Comparison of ENCODE assay signal across 19 cellular contexts in genomic region chr1:204331275-204331674, GRCh38. TPM values are rescaled to one million over a fixed set of nuclear protein-coding genes. Genes with fewer than 3 reads are reported as not detected.
DNase-seq lines count a peak whose midpoint lies in the region; ATAC-seq, FAIRE-seq and TF ChIP-seq lines count a peak whose summit lies in the region.
"Had no signal": no experiment of that assay in that cellular context is flagged by ENCODE, and none has a peak within 500 bp of the region (broad histone marks: within the 10 kb centered on the region; RNA-seq: fewer than 3 reads in every experiment).

No MANE protein-coding gene starts in this region.

- no peak for FAIRE-seq in GM12891 (lab: Jason Lieb, UNC)
- FAIRE-seq: H54, K562 had no signal

- ATAC-seq in GM21367 (IDR thresholded peaks at IDR 0.05; ENCODE audit: unreplicated experiment) (no peak), HG02870 (IDR thresholded peaks at IDR 0.05; ENCODE audit: unreplicated experiment) (no peak)
- ATAC-seq: activated T-helper 17 cell treated with anti-CD3 and anti-CD28 coated beads, Interleukin-2, amount 50 U/mL, for 72 hours; K562 had no signal

- H3K79me1 ChIP-seq in trophoblast cell (ENCODE audit: low read length): no peaks in the 10 kb centered on the region

- H3K4ac ChIP-seq in trophoblast cell (ENCODE audit: low read depth, low read length): no peak overlapping the region

- H2AK5ac ChIP-seq in trophoblast cell (ENCODE audit: low read length): peak overlapping the region; percentile 39

- no CpG with 5 or more reads among the region's 3 CpGs for WGBS in trophoblast cell (ENCODE audit: extremely low coverage, insufficient coverage, insufficient read length)

- no peaks in the 10 kb centered on the region for H3K9me3 ChIP-seq in trophoblast cell (ENCODE audit: insufficient read depth, low read depth, low read length)
- H3K9me3 ChIP-seq: right lobe of liver had no signal

- no peak overlapping the region for H3K4me2 ChIP-seq in trophoblast cell (ENCODE audit: low read length)

- peak; percentile 72 for DNase-seq in COLO668 (lab: John Stamatoyannopoulos, UW; ENCODE audit: unreplicated experiment)
- peak; percentile 21 for DNase-seq in NCI-H69 (lab: John Stamatoyannopoulos, UW)
- DNase-seq in kidney tubule cell (ENCODE audit: low spot score): peak; percentile 68
- no peak for DNase-seq in trophoblast cell
- no peak for DNase-seq in GM12891 (ENCODE audit: insufficient read length, low spot score)
- DNase-seq in SW 1271 (lab: John Stamatoyannopoulos, UW): no peak
- DNase-seq: activated CD4-positive, alpha-beta T cell treated with anti-CD3 and anti-CD28 coated beads for 4 hours; CD4-positive, CD25-positive, alpha-beta regulatory T cell; endodermal cell; NCI-H446; right lobe of liver; SHP77; stimulated activated CD4-positive, alpha-beta T cell treated with anti-CD3 and anti-CD28 coated beads, Interleukin-15, amount 100 ng/mL, for 24 hours; T-helper 1 cell had no signal

- no peak overlapping the region for H4K12ac ChIP-seq in trophoblast cell (ENCODE audit: low read depth, low read length)

- no peak overlapping the region for H3K9ac ChIP-seq in trophoblast cell (ENCODE audit: low read length)

- no peak overlapping the region for H2BK5ac ChIP-seq in trophoblast cell (ENCODE audit: low read depth, low read length, poor library complexity)

- peaks cover 8 to 10% of the 10 kb centered on the region in 2 experiments for H3K4me1 ChIP-seq in trophoblast cell (ENCODE audit: control insufficient read depth in 1 of 2, insufficient read depth in 2 of 2, low read length in 2 of 2)
- H3K4me1 ChIP-seq: right lobe of liver had no signal

- H2BK12ac ChIP-seq in trophoblast cell (ENCODE audit: low read length): no peak overlapping the region

- TF ChIP-seq POLR2A in GM12891 (IDR thresholded peaks at IDR 0.05; ENCODE audit: low read depth, low read length): no peak

- H4K8ac ChIP-seq in trophoblast cell (ENCODE audit: low read depth, low read length): no peak overlapping the region

- no peak overlapping the region for H3K4me3 ChIP-seq in trophoblast cell (ENCODE audit: low read depth, low read length)
- H3K4me3 ChIP-seq: K562, right lobe of liver had no signal

- H2AFZ ChIP-seq in trophoblast cell (ENCODE audit: insufficient read depth, low read length, poor library complexity): no peak overlapping the region

- H3K23ac ChIP-seq in trophoblast cell (ENCODE audit: low read length): no peak overlapping the region

- no peak overlapping the region for H4K91ac ChIP-seq in trophoblast cell (ENCODE audit: low read depth, low read length)

- no peak overlapping the region for H3K18ac ChIP-seq in trophoblast cell (ENCODE audit: low read length)

- H3K36me3 ChIP-seq in trophoblast cell (ENCODE audit: control insufficient read depth in 1 of 2, insufficient read depth in 2 of 2, low read length in 2 of 2): no peaks in the 10 kb centered on the region
- H3K36me3 ChIP-seq: right lobe of liver had no signal

- no peak overlapping the region for H3K27ac ChIP-seq in trophoblast cell (ENCODE audit: low read depth, low read length)
- H3K27ac ChIP-seq: right lobe of liver had no signal

- H3K14ac ChIP-seq in trophoblast cell (ENCODE audit: low read length): no peak overlapping the region

- no peak overlapping the region for H2BK120ac ChIP-seq in trophoblast cell (ENCODE audit: insufficient read depth, low read length, poor library complexity)

- H3K27me3 ChIP-seq in trophoblast cell (ENCODE audit: insufficient read depth, low read length): no peaks in the 10 kb centered on the region
- H3K27me3 ChIP-seq: right lobe of liver had no signal

- H3K79me2 ChIP-seq in trophoblast cell (ENCODE audit: control insufficient read depth, insufficient read depth, low read length, poor library complexity): no peaks in the 10 kb centered on the region

TF ChIP-seq in GM12891, 5 proteins besides CTCF, POLR2A, EP300 and RAD21:
- TF ChIP-seq TAF1 (IDR thresholded peaks at IDR 0.05; ENCODE audit: low read depth, low read length) (no peak), PAX5 (IDR thresholded peaks at IDR 0.05; ENCODE audit: insufficient read depth, low read length, severe bottlenecking) (no peak)
TF ChIP-seq in GM12891: peak in this region for 0.

RNA-seq across cellular contexts. Expression of gene PLEKHA6, which starts 28.5 kb away (rescaled TPM):
- polyA plus RNA-seq in trophoblast cell (2013): 26.6 and 31.1 TPM in 2 replicates
- polyA plus RNA-seq in GM12891 (2012; ENCODE audit: low read depth, missing spikeins): 0.33 TPM
- polyA plus RNA-seq: CD4-positive, CD25-positive, alpha-beta regulatory T cell had no signal

Comparison
In these comparisons a context has a peak if more than half of its experiments do, and no peak if none do; other contexts are left out.
1. DNase-seq: peak in COLO668 (single experiment), NCI-H69 (single experiment) and kidney tubule cell (single experiment); none in trophoblast cell (0 of 2), GM12891 (single experiment) and SW 1271 (0 of 2).